ENCODE assay signal across 22 cellular contexts in the genomic region with DNA sequence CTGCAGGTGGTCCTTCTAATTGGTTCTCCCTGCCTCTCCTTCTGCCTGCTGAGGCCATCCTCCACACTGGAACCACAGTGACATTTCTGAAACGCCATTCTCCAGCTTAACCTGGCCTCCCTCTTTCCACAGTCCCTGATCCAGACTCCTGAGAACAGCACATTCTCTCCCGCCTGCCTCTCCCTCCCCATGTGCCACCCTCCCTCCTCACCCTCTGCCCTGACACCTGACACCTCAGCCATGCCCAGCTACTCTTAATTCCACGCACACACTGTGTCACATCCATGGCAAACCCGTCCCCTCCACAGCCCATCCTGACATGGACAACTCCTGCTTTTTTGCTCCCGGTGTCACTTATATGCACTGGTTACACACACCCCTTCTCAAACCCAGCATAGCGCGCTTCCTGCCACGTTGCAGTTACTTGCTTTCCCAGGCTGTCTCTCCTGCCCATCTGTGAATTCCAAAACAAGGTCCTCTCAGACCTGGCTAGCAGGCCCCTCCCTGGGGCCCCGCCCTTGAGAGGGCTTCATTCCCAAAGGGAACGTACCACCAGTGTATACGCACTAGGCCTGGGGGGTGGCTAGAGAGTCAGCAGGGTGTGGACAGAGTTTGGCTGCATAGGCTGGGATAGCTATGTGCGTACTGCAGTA.
DNase-seq lines count a peak whose midpoint lies in the region; ATAC-seq, FAIRE-seq and TF ChIP-seq lines count a peak whose summit lies in the region.
"Had no signal": no experiment of that assay in that cellular context is flagged by ENCODE, and none has a peak within 500 bp of the region (broad histone marks: within the 10 kb centered on the region; RNA-seq: fewer than 3 reads in every experiment).

No MANE protein-coding gene starts in this region.

- H3K27me3 Mint-ChIP-seq in CD8-positive, alpha-beta T cell (ENCODE audit: low read depth) = no peaks in the 10 kb centered on the region
- H3K27me3 Mint-ChIP-seq in activated T-cell treated with anti-CD3 and anti-CD28 coated beads, Interleukin-2, amount 50 U/mL, for 24 hours = no peaks in the 10 kb centered on the region
- H3K27me3 Mint-ChIP-seq: naive B cell had no signal

- no peak overlapping the region for H3K9ac ChIP-seq in H1 (replicated peaks in 1 of 4; ENCODE audit: extremely low read depth in 1 of 4, low read depth in 3 of 4, low read length in 3 of 4)

- peak overlapping the region; percentile 68 for H4K91ac ChIP-seq in H1 (replicated peaks; ENCODE audit: insufficient read length, low read length)

- 84% methylated on average over 11 of the region's 12 CpGs; no CpG with 5 or more reads in 1 of the 2 experiments for WGBS in H1 (ENCODE audit: extremely low coverage in 1 of 2, insufficient coverage in 1 of 2, insufficient read length in 1 of 2, insufficient replicate concordance in 2 of 2, low coverage in 1 of 2, low lambda C conversion rate in 2 of 2, missing lambda C conversion rate in 1 of 2), 2 experiments
- WGBS in suprapubic skin = 74% methylated on average over 12 of the region's 12 CpGs

- no peak for TF ChIP-seq CTCF in CD8-positive, alpha-beta T cell (IDR thresholded peaks at IDR 0.05)
- TF ChIP-seq CTCF in H1 (IDR thresholded peaks at IDR 0.05; ENCODE audit: control extremely low read depth in 1 of 3, insufficient read depth in 1 of 3, low read depth in 1 of 3, low read length in 3 of 3) (no peak), suprapubic skin (IDR thresholded peaks at IDR 0.05) (no peak)

- FAIRE-seq in H1 (lab: Jason Lieb, UNC) = no peak
- FAIRE-seq: GM12891 had no signal

- CTCF ChIA-PET in CD8-positive, alpha-beta T cell (lab: Charles Lee) = no interaction called here
- CTCF ChIA-PET in H1 (lab: Charles Lee; ENCODE audit: partially characterized antibody) = interaction anchor here (1.1 to 1.5 kb wide), 3 partner anchors 17 to 67 kb away, joined by 3 to 5 read pairs (median 3); no protein-coding TSS in a partner anchor

- H3K4me1 ChIP-seq in CD8-positive, alpha-beta T cell (ENCODE audit: insufficient read depth, low read length) = peaks cover 16% of the 10 kb centered on the region
- H3K4me1 ChIP-seq in H1 (replicated peaks in 1 of 4; ENCODE audit: control insufficient read depth in 3 of 4, insufficient read depth in 4 of 4, low read length in 3 of 4) (no peaks in the 10 kb centered on the region; a peak in 1 of 7 replicates), suprapubic skin (peaks cover 4% of the 10 kb centered on the region)
- H3K4me1 ChIP-seq: body of pancreas had no signal

- H3K18ac ChIP-seq in H1 (ENCODE audit: extremely low read depth, low read length) = no peak overlapping the region; the same call in 1 of the 2 replicates

- H3K23ac ChIP-seq in H1 (ENCODE audit: insufficient read length) = no peak overlapping the region

- H2BK12ac ChIP-seq in H1 (ENCODE audit: low read depth, low read length) = peak overlapping the region; percentile 80; the same call in 1 of the 2 replicates

- no peak overlapping the region for H3K56ac ChIP-seq in H1 (replicated peaks; ENCODE audit: insufficient read length, low read depth, low read length)

- H2AFZ ChIP-seq in H1 (ENCODE audit: low read length) = no peak overlapping the region

- no peak for TF ChIP-seq RAD21 in H1 (IDR thresholded peaks at IDR 0.05 in 1 of 2, conservative IDR thresholded peaks at IDR 0.05 in 1 of 2; ENCODE audit: low read depth in 2 of 2, low read length in 2 of 2)

- no peaks in the 10 kb centered on the region for H3K9me3 Mint-ChIP-seq in CD8-positive, alpha-beta T cell
- no peaks in the 10 kb centered on the region for H3K9me3 Mint-ChIP-seq in activated T-cell treated with anti-CD3 and anti-CD28 coated beads, Interleukin-2, amount 50 U/mL, for 24 hours
- H3K9me3 Mint-ChIP-seq: naive B cell had no signal

- peak overlapping the region; percentile 31; the same call in 1 of the 2 replicates for H2BK15ac ChIP-seq in H1 (ENCODE audit: low read length)

- no peaks in the 10 kb centered on the region for H3K23me2 ChIP-seq in H1 (ENCODE audit: low read depth, low read length)

- ATAC-seq in CD8-positive, alpha-beta T cell = no peak
- no peak for ATAC-seq in HG03469 (IDR thresholded peaks at IDR 0.05; ENCODE audit: unreplicated experiment)
- ATAC-seq: body of pancreas had no signal

- H4K5ac ChIP-seq in H1 (ENCODE audit: insufficient read length, low read depth, low read length) = no peak overlapping the region

- intact Hi-C loops in CD8-positive, alpha-beta T cell (cut with DNase I, micrococcal nuclease) = no loop called here

- H4K20me1 ChIP-seq in H1 (replicated peaks in 1 of 2; ENCODE audit: control insufficient read depth in 1 of 2, insufficient read depth in 2 of 2, low read length in 2 of 2) = peaks cover 0 to 2% of the 10 kb centered on the region in 2 experiments

- H4K8ac ChIP-seq in H1 (ENCODE audit: extremely low read depth, insufficient read depth, low read length) = no peak overlapping the region

- H2BK20ac ChIP-seq in H1 (ENCODE audit: low read length) = no peak overlapping the region

- no peak overlapping the region for H2AK5ac ChIP-seq in H1 (ENCODE audit: low read depth, low read length)

- peak overlapping the region; percentile 71 for H3K27ac Mint-ChIP-seq in CD8-positive, alpha-beta T cell
- H3K27ac Mint-ChIP-seq in activated T-cell treated with anti-CD3 and anti-CD28 coated beads, Interleukin-2, amount 50 U/mL, for 24 hours = no peak overlapping the region
- H3K27ac Mint-ChIP-seq: naive B cell had no signal

- TF ChIP-seq POLR2A in H1 (IDR thresholded peaks at IDR 0.05; ENCODE audit: control extremely low read depth in 1 of 2, low read depth in 2 of 2, low read length in 2 of 2) (no peak), suprapubic skin (IDR thresholded peaks at IDR 0.05) (no peak)

- DNase-seq in CD8-positive, alpha-beta T cell = no peak
- DNase-seq in H1 (ENCODE audit: low read depth in 1 of 2, low spot score in 2 of 2) = no peak
- peak; percentile 32 for DNase-seq in left kidney (ENCODE audit: low read depth, low spot score)
- peak in 1 of 2 donors; percentile 58 for DNase-seq in suprapubic skin (ENCODE audit: low spot score in 2 of 2)
- no peak for DNase-seq in nucleus accumbens (lab: John Stamatoyannopoulos, UW)
- no peak for DNase-seq in activated T-cell treated with anti-CD3 and anti-CD28 coated beads, Interleukin-2, amount 50 U/mL, for 24 hours
- DNase-seq: activated CD4-positive, alpha-beta T cell treated with anti-CD3 and anti-CD28 coated beads for 48 hours; activated CD8-positive, alpha-beta memory T cell treated with anti-CD3 and anti-CD28 coated beads for 24 hours; activated gamma-delta T cell; body of pancreas; DMS 273 treated with DMSO at 0.1 percent for 48 hours; IMR-90; mesenchymal stem cell; naive B cell; NCI-H1694 treated with DMSO at 0.1 percent for 48 hours; NCI-H524 treated with DMSO at 0.1 percent for 48 hours; retina; SIG-M5; stimulated activated CD4-positive, alpha-beta T cell treated with anti-CD3 and anti-CD28 coated beads, Interleukin-2, amount 100 ng/mL, for 48 hours had no signal

- H3K36me3 Mint-ChIP-seq in CD8-positive, alpha-beta T cell = peaks cover 35% of the 10 kb centered on the region
- H3K36me3 Mint-ChIP-seq in activated T-cell treated with anti-CD3 and anti-CD28 coated beads, Interleukin-2, amount 50 U/mL, for 24 hours (ENCODE audit: low read depth) = peaks cover 48% of the 10 kb centered on the region

- no peak overlapping the region for H2BK120ac ChIP-seq in H1 (replicated peaks; ENCODE audit: low read depth, low read length)

- no peak overlapping the region for H3K4ac ChIP-seq in H1 (replicated peaks; ENCODE audit: insufficient read length, low read depth, low read length)

- no peak for TF ChIP-seq EP300 in H1 (IDR thresholded peaks at IDR 0.05; ENCODE audit: borderline replicate concordance in 1 of 2, low read depth in 2 of 2, low read length in 2 of 2)
- no peak for TF ChIP-seq EP300 in suprapubic skin (IDR thresholded peaks at IDR 0.05)

- H3K9me3 ChIP-seq in CD8-positive, alpha-beta T cell (ENCODE audit: low read length) = no peaks in the 10 kb centered on the region
- no peaks in the 10 kb centered on the region for H3K9me3 ChIP-seq in H1 (ENCODE audit: insufficient read depth in 2 of 2, low read depth in 1 of 2, low read length in 1 of 2)
- no peaks in the 10 kb centered on the region for H3K9me3 ChIP-seq in suprapubic skin
- H3K9me3 ChIP-seq: body of pancreas had no signal

- H3K4me3 ChIP-seq in CD8-positive, alpha-beta T cell (ENCODE audit: low read depth, low read length) = no peak overlapping the region
- H3K4me3 ChIP-seq in H1 (ENCODE audit: extremely low read depth in 1 of 4, insufficient read depth in 2 of 4, low read depth in 3 of 4, low read length in 4 of 4) = no peak overlapping the region
- no peak overlapping the region for H3K4me3 ChIP-seq in suprapubic skin
- H3K4me3 ChIP-seq: body of pancreas had no signal

- no peaks in the 10 kb centered on the region for H3K27me3 ChIP-seq in CD8-positive, alpha-beta T cell (ENCODE audit: insufficient read depth, low read length)
- H3K27me3 ChIP-seq in H1 (replicated peaks in 1 of 4; ENCODE audit: control insufficient read depth in 3 of 4, extremely low read depth in 1 of 4, insufficient read depth in 3 of 4, low read length in 3 of 4) (no peaks in the 10 kb centered on the region), suprapubic skin (no peaks in the 10 kb centered on the region)
- H3K27me3 ChIP-seq: body of pancreas had no signal

- no peak overlapping the region for H3K14ac ChIP-seq in H1 (ENCODE audit: insufficient read length)

- H3K36me3 ChIP-seq in CD8-positive, alpha-beta T cell (ENCODE audit: insufficient read depth, low read length) = peaks cover 36% of the 10 kb centered on the region
- H3K36me3 ChIP-seq in H1 (ENCODE audit: control insufficient read depth in 2 of 4, insufficient read depth in 4 of 4, low read length in 3 of 4) (no peaks in the 10 kb centered on the region; a peak in 2 of 8 replicates), suprapubic skin (peaks cover 83% of the 10 kb centered on the region)

- no peak overlapping the region for H3K4me2 ChIP-seq in H1 (ENCODE audit: insufficient read depth in 1 of 2, low read depth in 2 of 2, low read length in 2 of 2)

- no peaks in the 10 kb centered on the region for H3K79me2 ChIP-seq in H1 (ENCODE audit: control insufficient read depth in 1 of 2, insufficient read depth in 2 of 2, low read length in 2 of 2)

- POLR2A ChIA-PET in CD8-positive, alpha-beta T cell (lab: Charles Lee) = no interaction called here
- POLR2A ChIA-PET in H1 (lab: Charles Lee; ENCODE audit: partially characterized antibody) = no interaction called here

- H3K27ac ChIP-seq in CD8-positive, alpha-beta T cell (ENCODE audit: low read depth, low read length) = no peak overlapping the region
- H3K27ac ChIP-seq in H1 (ENCODE audit: low read depth, low read length) = no peak overlapping the region
- peak overlapping the region; percentile 27 for H3K27ac ChIP-seq in suprapubic skin
- H3K27ac ChIP-seq: body of pancreas, VCaP had no signal

- no peak overlapping the region for H2BK5ac ChIP-seq in H1 (ENCODE audit: low read depth, low read length)

- no peaks in the 10 kb centered on the region for H3K79me1 ChIP-seq in H1 (ENCODE audit: low read depth, low read length)

- H3K4me1 Mint-ChIP-seq in CD8-positive, alpha-beta T cell (ENCODE audit: low read depth) = peaks cover 15% of the 10 kb centered on the region
- H3K4me1 Mint-ChIP-seq in activated T-cell treated with anti-CD3 and anti-CD28 coated beads, Interleukin-2, amount 50 U/mL, for 24 hours (ENCODE audit: low read depth) = peaks cover 15% of the 10 kb centered on the region

- H3K4me3 Mint-ChIP-seq in CD8-positive, alpha-beta T cell = no peak overlapping the region
- H3K4me3 Mint-ChIP-seq in activated T-cell treated with anti-CD3 and anti-CD28 coated beads, Interleukin-2, amount 50 U/mL, for 24 hours = no peak overlapping the region
- H3K4me3 Mint-ChIP-seq: naive B cell had no signal
